In genomic region chr4:40948017-40948416, GRCh38 we compare ENCODE assay signal across 24 cellular contexts.
"Had no signal": no experiment of that assay in that cellular context is flagged by ENCODE, and none has a peak within 500 bp of the region (broad histone marks: within the 10 kb centered on the region; RNA-seq: fewer than 3 reads in every experiment).

No MANE protein-coding gene starts in this region.

- ATAC-seq: effector memory CD8-positive, alpha-beta T cell; left lobe of liver; naive thymus-derived CD8-positive, alpha-beta T cell; psoas muscle; sciatic nerve; stimulated activated effector memory CD8-positive, alpha-beta T cell treated with anti-CD3 and anti-CD28 coated beads, Interleukin-12 subunit alpha, Interleukin-12 subunit beta, amount 100 ng/mL, for 72 hours had no signal

- H3K36me3 ChIP-seq: ovary had no signal

- H3K27ac ChIP-seq: psoas muscle, vagina had no signal

- H3K9me3 ChIP-seq: ovary, psoas muscle, stomach, thyroid gland, vagina had no signal

- H3K4me3 ChIP-seq: ovary, psoas muscle, stomach, thyroid gland, vagina had no signal

- H3K4me1 ChIP-seq: psoas muscle, vagina had no signal

- DNase-seq: cortex of kidney; effector memory CD8-positive, alpha-beta T cell; foreskin melanocyte; hypothalamus; immature natural killer cell; islet precursor cell; kidney glomerular epithelial cell; mesenchymal stem cell; naive thymus-derived CD8-positive, alpha-beta T cell; occipital lobe; ovary; posterior cingulate gyrus; psoas muscle; retina; stimulated activated CD4-positive, alpha-beta T cell treated with anti-CD3 and anti-CD28 coated beads, Interleukin-2, amount 100 ng/mL, for 24 hours; stimulated activated CD4-positive, alpha-beta T cell treated with anti-CD3 and anti-CD28 coated beads, Interleukin-4, amount 100 ng/mL, for 24 hours; stimulated activated naive CD4-positive, alpha-beta T cell treated with Interleukin-2 at 50 U/mL for 16 hours; stomach; thyroid gland; trophoblast cell had no signal

- H3K27me3 ChIP-seq: ovary, stomach, thyroid gland, vagina had no signal
